Comparison of ENCODE assay signal across 1 cellular context in the genomic region with DNA sequence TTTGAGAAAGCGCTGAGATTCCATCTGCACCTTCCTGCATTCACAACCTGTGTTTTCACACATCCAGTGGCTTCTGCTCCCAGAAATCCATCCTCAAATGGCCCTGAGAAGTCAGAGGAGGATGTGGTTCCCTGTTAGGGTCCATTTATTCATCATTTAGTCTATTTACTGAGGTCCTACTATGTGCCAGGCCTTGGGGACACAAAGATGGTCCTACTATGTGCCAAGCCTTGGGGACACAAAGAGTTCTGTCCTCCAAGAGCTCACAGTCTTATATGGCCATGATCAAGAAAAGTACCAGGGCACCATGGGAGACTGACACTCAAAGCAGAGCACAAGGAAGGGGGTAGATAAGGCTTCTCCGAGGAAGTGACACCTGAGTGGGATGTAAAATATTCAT.
A peak's percentile ranks its signal among the peaks of the same experiment; 100 is the strongest.
TF ChIP-seq lines count a peak whose summit lies in the region.

No MANE protein-coding gene starts in this region.

TF ChIP-seq in GM12878, 131 proteins besides CTCF, POLR2A, EP300 and RAD21:
- TF ChIP-seq DPF2 (IDR thresholded peaks at IDR 0.05) = peak; percentile 88
- TF ChIP-seq ZNF384 (IDR thresholded peaks at IDR 0.05; ENCODE audit: borderline replicate concordance, low read depth, low read length) = no peak
